Comparison of ENCODE assay signal across 11 cellular contexts in the genomic region with DNA sequence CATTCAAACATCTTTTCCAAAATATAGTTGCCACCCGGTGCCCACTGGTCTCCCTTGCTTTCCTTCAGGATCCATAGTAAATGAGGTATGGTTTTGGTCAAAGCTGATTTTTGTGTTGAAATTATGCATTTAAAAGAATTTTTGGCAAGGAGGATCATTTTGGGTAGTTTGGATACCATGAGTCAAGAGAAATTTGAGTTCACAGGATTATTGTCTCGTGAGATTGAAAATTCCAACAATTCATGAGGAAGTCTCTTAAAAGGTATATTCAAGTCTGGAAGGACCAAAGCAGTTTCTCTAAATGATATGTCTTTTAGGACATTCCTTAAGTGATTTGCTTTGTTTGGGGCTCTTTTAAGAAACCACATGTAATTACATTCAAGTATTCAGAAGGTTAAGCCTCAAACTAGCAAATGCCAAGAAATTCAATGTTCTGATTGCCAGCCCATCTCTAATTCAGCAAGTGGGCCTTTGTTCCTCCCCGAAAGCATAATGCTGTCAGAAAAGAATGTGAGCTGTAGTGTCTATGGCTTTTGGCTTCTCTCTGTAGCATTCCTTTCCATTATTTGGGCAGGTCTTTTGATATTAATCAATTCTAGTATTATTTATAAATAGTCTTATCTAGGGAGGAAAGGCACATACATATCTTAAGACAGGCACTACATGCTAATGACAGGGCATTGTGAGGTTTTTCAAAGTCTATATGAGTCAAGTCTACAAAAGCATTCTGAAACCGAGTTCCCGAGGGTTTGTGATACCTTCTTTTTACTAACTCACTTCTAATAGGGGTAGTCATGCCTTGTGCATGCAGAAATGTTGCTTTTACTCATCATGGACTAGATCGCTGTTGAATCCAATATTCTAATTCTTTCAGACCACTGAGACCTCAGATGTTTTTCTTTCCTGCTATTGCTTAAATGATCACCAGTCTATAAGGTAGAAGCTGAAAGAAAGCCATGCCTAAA.
"Had no signal": no experiment of that assay in that cellular context is flagged by ENCODE, and none has a peak within 500 bp of the region (broad histone marks: within the 10 kb centered on the region; RNA-seq: fewer than 3 reads in every experiment).

No MANE protein-coding gene starts in this region.

- H3K4me1 ChIP-seq: foreskin keratinocyte, parathyroid adenoma, vagina had no signal

- H3K36me3 ChIP-seq: left ventricle myocardium inferior, tibial artery, vagina had no signal

- DNase-seq: activated CD4-positive, alpha-beta T cell treated with anti-CD3 and anti-CD28 coated beads for 48 hours; activated naive CD4-positive, alpha-beta T cell treated with Interleukin-2 at 50 U/mL for 16 hours; activated naive CD8-positive, alpha-beta T cell treated with anti-CD3 and anti-CD28 coated beads, Interleukin-2, amount 50 U/mL, for 24 hours; cerebellar nuclear complex; left ventricle myocardium inferior; T-helper 1 cell; tibial artery had no signal

- H2AFZ ChIP-seq: parathyroid adenoma had no signal

- H3K9me3 ChIP-seq: tibial artery, vagina had no signal

- H3K9ac ChIP-seq: parathyroid adenoma had no signal

- ATAC-seq: activated naive CD8-positive, alpha-beta T cell treated with anti-CD3 and anti-CD28 coated beads, Interleukin-2, amount 50 U/mL, for 24 hours; esophagus mucosa; foreskin keratinocyte had no signal

- H3K27me3 ChIP-seq: tibial artery, vagina had no signal

- H3K79me2 ChIP-seq: parathyroid adenoma had no signal

- H3K4me3 ChIP-seq: left ventricle myocardium inferior, tibial artery, vagina had no signal

- H3K27ac ChIP-seq: foreskin keratinocyte, left ventricle myocardium inferior, parathyroid adenoma, tibial artery, vagina had no signal
